In genomic region chr3:195635262-195635873, GRCh38 we compare ENCODE assay signal across 11 cellular contexts. TPM values are rescaled to one million over a fixed set of nuclear protein-coding genes. Genes with fewer than 3 reads are reported as not detected.
DNase-seq lines count a peak whose midpoint lies in the region; ATAC-seq, FAIRE-seq and TF ChIP-seq lines count a peak whose summit lies in the region.
"Not testable (repeated sequence)": the region's sequence is repeated elsewhere in the genome, so short reads cannot be mapped to it uniquely, and the experiment has no call there.
"Had no signal": no experiment of that assay in that cellular context is flagged by ENCODE, and none has a peak within 500 bp of the region (broad histone marks: within the 10 kb centered on the region; RNA-seq: fewer than 3 reads in every experiment).

No MANE protein-coding gene starts in this region.

- H3K27ac ChIP-seq in CD8-positive, alpha-beta T cell (ENCODE audit: low read depth, low read length); HUES6 (ENCODE audit: low read depth, low read length); SK-N-MC; HepG2 (ENCODE audit: extremely low read length, insufficient read depth, low read length); neural progenitor cell: not testable (repeated sequence)
- H3K27ac ChIP-seq in suprapubic skin, result peak overlapping the region; percentile 72

- H3K4me2 ChIP-seq in HepG2 (ENCODE audit: low read depth, low read length), result not testable (repeated sequence)
- H3K4me2 ChIP-seq in neural progenitor cell, result peak overlapping the region; percentile 69

- not testable (repeated sequence) for H3K4me3 Mint-ChIP-seq in CD8-positive, alpha-beta T cell; neural progenitor cell
- peak overlapping the region; percentile 89 for H3K4me3 Mint-ChIP-seq in activated T-helper 17 cell treated with anti-CD3 and anti-CD28 coated beads, Interleukin-2, amount 50 U/mL, for 72 hours

- not testable (repeated sequence) for TF ChIP-seq POLR2A in HepG2 (IDR thresholded peaks at IDR 0.05; ENCODE audit: insufficient read depth in 1 of 2, low read depth in 2 of 2, low read length in 2 of 2); suprapubic skin (IDR thresholded peaks at IDR 0.05)

- not testable (repeated sequence) for H3F3A ChIP-seq in neural progenitor cell (ENCODE audit: low read depth)

- H4K20me1 ChIP-seq in HepG2 (ENCODE audit: insufficient read depth, low read length); neural progenitor cell (ENCODE audit: low read depth): not testable (repeated sequence)

- H3K36me3 ChIP-seq in CD8-positive, alpha-beta T cell (ENCODE audit: insufficient read depth, low read length); HUES6 (ENCODE audit: control insufficient read depth, insufficient read depth, low read length); SK-N-MC (ENCODE audit: insufficient read depth, low read length); HepG2 (replicated peaks in 1 of 2; ENCODE audit: control insufficient read depth in 1 of 2, insufficient read depth in 2 of 2, low read length in 2 of 2); neural progenitor cell; suprapubic skin: not testable (repeated sequence)

- H3K4me1 ChIP-seq in CD8-positive, alpha-beta T cell (ENCODE audit: insufficient read depth, low read length); HUES6 (ENCODE audit: control insufficient read depth, insufficient read depth, low read length); HepG2 (ENCODE audit: insufficient read depth, low read length); neural progenitor cell; suprapubic skin: not testable (repeated sequence)

- not testable (repeated sequence) for FAIRE-seq in HepG2 (lab: Jason Lieb, UNC)

- not testable (repeated sequence) for TF ChIP-seq CTCF in CD8-positive, alpha-beta T cell (IDR thresholded peaks at IDR 0.05); HepG2 (CRISPR knock-in tag; IDR thresholded peaks at IDR 0.05); neural progenitor cell (IDR thresholded peaks at IDR 0.05); suprapubic skin (IDR thresholded peaks at IDR 0.05)

- not testable (repeated sequence) for H3K9me3 Mint-ChIP-seq in CD8-positive, alpha-beta T cell; activated T-helper 17 cell treated with anti-CD3 and anti-CD28 coated beads, Interleukin-2, amount 50 U/mL, for 72 hours; neural progenitor cell

- WGBS in HepG2 (ENCODE audit: low lambda C conversion rate), result no CpG with 5 or more reads among the region's 64 CpGs
- no CpG with 5 or more reads among the region's 64 CpGs for WGBS in suprapubic skin

- H3K36me3 Mint-ChIP-seq in CD8-positive, alpha-beta T cell; neural progenitor cell: not testable (repeated sequence)
- peaks cover 24% of the 10 kb centered on the region for H3K36me3 Mint-ChIP-seq in activated T-helper 17 cell treated with anti-CD3 and anti-CD28 coated beads, Interleukin-2, amount 50 U/mL, for 72 hours (ENCODE audit: low read depth)

- not testable (repeated sequence) for H3K27ac Mint-ChIP-seq in CD8-positive, alpha-beta T cell; activated T-helper 17 cell treated with anti-CD3 and anti-CD28 coated beads, Interleukin-2, amount 50 U/mL, for 72 hours; neural progenitor cell

- H3K4me3 ChIP-seq in CD8-positive, alpha-beta T cell (ENCODE audit: low read depth, low read length), result not testable (repeated sequence)
- H3K4me3 ChIP-seq in HUES6 (ENCODE audit: low read depth, low read length) (peak overlapping the region; percentile 37; the same call in 1 of the 2 replicates), SK-N-MC (peak overlapping the region; percentile 58; the same call in 1 of the 2 replicates), HepG2 (replicated peaks in 1 of 3; ENCODE audit: insufficient read depth in 1 of 3, low read depth in 2 of 3, low read length in 3 of 3) (peak overlapping the region in 1 of 3 experiments; percentile 58; a peak in 2 of 6 replicates), neural progenitor cell (peak overlapping the region; percentile 36), suprapubic skin (peak overlapping the region; percentile 40)

- H3K79me2 ChIP-seq in HepG2 (ENCODE audit: insufficient read depth, low read length); neural progenitor cell (ENCODE audit: low read depth): not testable (repeated sequence)

- BruUV-seq in HepG2 (replicated peaks; lab: Mats Ljungman, UMichigan), result not testable (repeated sequence)

- H3K9ac ChIP-seq in HUES6 (ENCODE audit: low read length); SK-N-MC (ENCODE audit: insufficient read length); HepG2 (ENCODE audit: insufficient read depth, low read depth, low read length); neural progenitor cell: not testable (repeated sequence)

- H3K4me1 Mint-ChIP-seq in CD8-positive, alpha-beta T cell (ENCODE audit: low read depth); activated T-helper 17 cell treated with anti-CD3 and anti-CD28 coated beads, Interleukin-2, amount 50 U/mL, for 72 hours; neural progenitor cell: not testable (repeated sequence)

- H3K27me3 Mint-ChIP-seq in CD8-positive, alpha-beta T cell (ENCODE audit: low read depth); activated T-helper 17 cell treated with anti-CD3 and anti-CD28 coated beads, Interleukin-2, amount 50 U/mL, for 72 hours; neural progenitor cell (ENCODE audit: insufficient read depth, low read depth): not testable (repeated sequence)

- H3K9me3 ChIP-seq in CD8-positive, alpha-beta T cell (ENCODE audit: low read length); HUES6 (ENCODE audit: control insufficient read depth, insufficient read depth, low read depth, low read length); SK-N-MC (ENCODE audit: low read depth, low read length); HepG2 (ENCODE audit: low read length); neural progenitor cell (ENCODE audit: low read depth); suprapubic skin: not testable (repeated sequence)

- in situ Hi-C loops in HepG2 (cut with HindIII; ENCODE audit: extremely low pct_ligation_motif_present, low pct_unique_long_range_greater_than_20kb), result not testable (repeated sequence)

- DNase-seq in CD8-positive, alpha-beta T cell; SK-N-MC (ENCODE audit: low read depth, low spot score); HepG2 (ENCODE audit: low spot score); neural progenitor cell (ENCODE audit: low spot score): not testable (repeated sequence)
- DNase-seq in suprapubic skin (ENCODE audit: low spot score in 2 of 2), result peak in 1 of 2 donors; percentile 55

- H3K27me3 ChIP-seq in CD8-positive, alpha-beta T cell (ENCODE audit: insufficient read depth, low read length); HUES6 (ENCODE audit: control insufficient read depth, insufficient read depth, low read length); HepG2 (ENCODE audit: control insufficient read depth in 1 of 2, insufficient read depth in 2 of 2, low read length in 2 of 2); neural progenitor cell; suprapubic skin: not testable (repeated sequence)

- TF ChIP-seq EP300 in HepG2 (IDR thresholded peaks at IDR 0.05; ENCODE audit: low read depth in 2 of 2, low read length in 2 of 2); HepG2 (CRISPR knock-in tag; IDR thresholded peaks at IDR 0.05; ENCODE audit: borderline replicate concordance); suprapubic skin (IDR thresholded peaks at IDR 0.05): not testable (repeated sequence)

- not testable (repeated sequence) for TF ChIP-seq RAD21 in HepG2 (CRISPR knock-in tag; IDR thresholded peaks at IDR 0.05)

- not testable (repeated sequence) for H2AFZ ChIP-seq in HepG2 (ENCODE audit: low read length); neural progenitor cell (replicated peaks)

- CTCF ChIA-PET in CD8-positive, alpha-beta T cell (lab: Charles Lee); HepG2 (lab: Yijun Ruan, JAX; ENCODE audit: low intra/inter-chr PET ratio, low total read pairs): not testable (repeated sequence)

- intact Hi-C loops in CD8-positive, alpha-beta T cell (cut with DNase I, micrococcal nuclease); HepG2 (cut with micrococcal nuclease; ENCODE audit: unreplicated experiment): not testable (repeated sequence)

- ATAC-seq in CD8-positive, alpha-beta T cell, result peak; percentile 6
- ATAC-seq in activated T-helper 17 cell treated with anti-CD3 and anti-CD28 coated beads, Interleukin-2, amount 50 U/mL, for 72 hours (replicated peaks), result not testable (repeated sequence)
- ATAC-seq in esophagus mucosa (peak; percentile 1), HepG2 (peak; percentile 22)

- POLR2A ChIA-PET in CD8-positive, alpha-beta T cell (lab: Charles Lee); HepG2 (lab: Yijun Ruan, JAX): not testable (repeated sequence)

RNA-seq across cellular contexts. Expression of gene APOD, which starts 51.6 kb away (rescaled TPM):
- not detected for total RNA-seq in CD8-positive, alpha-beta T cell
- total RNA-seq in activated T-helper 17 cell treated with anti-CD3 and anti-CD28 coated beads, Interleukin-2, amount 50 U/mL, for 72 hours, result 1 to 10 TPM in 1 of 2 donors, not detected in 1; 4.2 TPM
- total RNA-seq in esophagus mucosa (3.5 TPM), HepG2 (2016; rRNA removed; fragmentation: Illumina TruSeq; extraction: Trizol) (not detected in 2 replicates), neural progenitor cell (ENCODE audit: low replicate concordance) (not detected in 2 replicates), suprapubic skin (100 to 1,000 TPM; 177 to 341 (median 313) TPM)
- not detected in 2 replicates for total RNA-seq in HepG2 (2016; cell fraction: cytosol; rRNA removed; fragmentation: Illumina TruSeq; extraction: Trizol; ENCODE audit: low read depth)
- total RNA-seq in HepG2 (2016; cell fraction: insoluble cytoplasmic fraction; rRNA removed; fragmentation: Illumina TruSeq; extraction: Trizol), result not detected in 2 replicates
- total RNA-seq in HepG2 (2016; cell fraction: membrane; rRNA removed; fragmentation: Illumina TruSeq; extraction: Trizol), result not detected in 2 replicates
- total RNA-seq in HepG2 (2016; cell fraction: nucleus; rRNA removed; fragmentation: Illumina TruSeq; extraction: Trizol), result not detected in 2 replicates
- polyA plus RNA-seq in HepG2 (2011; rRNA removed), result 0.13 TPM in 1 of 2 replicates, not detected in the other
- 0.08 and 0.10 TPM in 2 replicates for polyA plus RNA-seq in HepG2 (2011; cell fraction: cytosol; rRNA removed)
- not detected in 2 replicates for polyA plus RNA-seq in HepG2 (2011; cell fraction: nucleus; rRNA removed)
- not detected in 2 replicates for polyA plus RNA-seq in HepG2 (2012)
- polyA plus RNA-seq in HepG2 (2016; cell fraction: cytosol; fragmentation: Illumina TruSeq; extraction: Trizol; ENCODE audit: low read depth), result not detected in 2 replicates
- not detected in 2 replicates for polyA plus RNA-seq in HepG2 (2016; cell fraction: insoluble cytoplasmic fraction; fragmentation: Illumina TruSeq; extraction: Trizol; ENCODE audit: low read depth)
- not detected in 2 replicates for polyA plus RNA-seq in HepG2 (2016; cell fraction: membrane; fragmentation: Illumina TruSeq; extraction: Trizol; ENCODE audit: low read depth)
- not detected in 2 replicates for polyA plus RNA-seq in HepG2 (2016; cell fraction: nucleus; fragmentation: Illumina TruSeq; extraction: Trizol; ENCODE audit: insufficient read depth, low read depth)
- not detected in 2 replicates for polyA minus RNA-seq in HepG2 (2011; rRNA and poly(A)+ RNA removed; ENCODE audit: low replicate concordance)
- not detected in 2 replicates for polyA minus RNA-seq in HepG2 (2011; cell fraction: cytosol; rRNA and poly(A)+ RNA removed)
- not detected in 2 replicates for polyA minus RNA-seq in HepG2 (2011; cell fraction: nucleus; rRNA and poly(A)+ RNA removed)
- total RNA-seq: A673, H1 had no signal
- polyA plus RNA-seq: CD8-positive, alpha-beta memory T cell; H1 had no signal

Comparison
In these comparisons a context has a peak if more than half of its experiments do, and no peak if none do; other contexts are left out.
1. RNA of gene APOD, which starts 51.6 kb away (total RNA-seq): 177 to 341 TPM in suprapubic skin; 4.2 TPM in activated T-helper 17 cell treated with anti-CD3 and anti-CD28 coated beads, Interleukin-2, amount 50 U/mL, for 72 hours, 3.5 TPM in esophagus mucosa (single experiment), not detected in CD8-positive, alpha-beta T cell, not detected in HepG2 and not detected in neural progenitor cell; every median in the first group is over 10 times any median in the second.